In the genomic region with DNA sequence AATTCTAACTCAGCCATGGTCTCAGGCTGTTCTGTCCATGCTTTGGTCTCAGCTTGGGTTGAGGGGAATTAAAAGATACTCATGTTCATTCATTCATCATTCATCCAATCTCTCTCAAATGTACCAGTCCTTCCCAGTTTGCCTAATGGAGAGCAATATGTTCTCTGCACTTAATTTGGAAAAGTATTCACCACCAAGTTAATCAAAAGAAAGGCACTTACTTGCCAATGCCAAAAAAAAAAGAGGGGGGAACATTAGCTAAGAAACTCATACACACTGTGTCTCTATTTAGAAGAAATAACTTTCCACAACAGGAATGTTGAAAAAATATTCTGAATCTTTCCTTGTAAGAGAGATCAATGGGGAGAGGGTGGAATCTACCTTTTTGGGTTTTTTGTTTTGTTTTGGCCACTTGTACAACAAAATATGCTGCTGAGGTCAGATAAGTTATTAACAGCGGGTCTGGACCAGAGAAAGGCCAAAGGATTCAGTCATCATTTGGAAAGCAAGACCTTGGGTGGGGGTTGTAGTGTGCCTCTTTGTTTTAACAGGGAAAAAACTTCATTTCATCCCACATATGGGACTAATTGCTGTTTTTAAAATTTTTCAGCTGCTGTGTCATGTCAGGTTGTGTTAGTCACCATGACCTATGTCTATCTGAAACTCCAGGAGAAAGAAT, we compare ENCODE assay signal across 13 cellular contexts.
DNase-seq lines count a peak whose midpoint lies in the region; ATAC-seq, FAIRE-seq and TF ChIP-seq lines count a peak whose summit lies in the region.
"Had no signal": no experiment of that assay in that cellular context is flagged by ENCODE, and none has a peak within 500 bp of the region (broad histone marks: within the 10 kb centered on the region; RNA-seq: fewer than 3 reads in every experiment).

No MANE protein-coding gene starts in this region.

- intact Hi-C loops in K562 (cut with micrococcal nuclease), result no loop called here
- intact Hi-C loops in left ventricle myocardium inferior (cut with micrococcal nuclease), result no loop called here

- no peaks in the 10 kb centered on the region for H3K9me3 ChIP-seq in K562 (replicated peaks; ENCODE audit: control insufficient read depth, insufficient read depth, low read depth, low read length)
- H3K9me3 ChIP-seq in left ventricle myocardium inferior (replicated peaks), result no peaks in the 10 kb centered on the region
- H3K9me3 ChIP-seq in BE2C, result no peaks in the 10 kb centered on the region

- no peak overlapping the region for H3K4me3 ChIP-seq in K562
- H3K4me3 ChIP-seq in left ventricle myocardium inferior, result no peak overlapping the region
- H3K4me3 ChIP-seq in BE2C (ENCODE audit: low read depth, low read length), result no peak overlapping the region
- H3K4me3 ChIP-seq: SK-N-MC had no signal

- peaks cover 0 to 4% of the 10 kb centered on the region in 2 experiments; a peak in 1 of 5 replicates for H3K27me3 ChIP-seq in K562 (ENCODE audit: control insufficient read depth in 2 of 2, insufficient read depth in 2 of 2, low read length in 2 of 2)
- H3K27me3 ChIP-seq in left ventricle myocardium inferior (ENCODE audit: low read depth), result no peaks in the 10 kb centered on the region
- H3K27me3 ChIP-seq in BE2C, result no peaks in the 10 kb centered on the region; the same call in 1 of the 2 replicates

- H3K4me2 ChIP-seq in K562 (ENCODE audit: insufficient read depth, low read length), result no peak overlapping the region

- DNase-seq in H54 (ENCODE audit: insufficient read length, low spot score) (peak; percentile 4), K562 (ENCODE audit: extremely low read depth in 1 of 4, low spot score in 3 of 4) (no peak), left ventricle myocardium inferior (no peak), smooth muscle cell of the brain vasculature (ENCODE audit: low read depth, low spot score) (peak; percentile 81), BE2C (no peak), HuH-7.5 (ENCODE audit: low spot score) (no peak), HEK293T (ENCODE audit: extremely low spot score) (no peak)
- DNase-seq: caudate nucleus, DMS153, NCI-H2171, retina had no signal

- no peak overlapping the region for H3K9ac ChIP-seq in K562 (ENCODE audit: insufficient read depth in 1 of 2, low read depth in 2 of 2, low read length in 2 of 2)

- 7% methylated on average over 1 of the region's 1 CpG for WGBS in K562 (ENCODE audit: insufficient coverage, low coverage, missing lambda C conversion rate)

- H2AFZ ChIP-seq in K562 (ENCODE audit: low read depth, low read length), result no peak overlapping the region

- H3K27ac ChIP-seq in K562 (ENCODE audit: extremely low read depth, low read depth, low read length) (no peak overlapping the region), left ventricle myocardium inferior (replicated peaks) (peak overlapping the region; percentile 49)
- H3K27ac ChIP-seq: SK-N-MC had no signal

- BruUV-seq in K562 (replicated peaks; lab: Mats Ljungman, UMichigan), result no TSS peak

- CTCF ChIA-PET in K562 (lab: Yijun Ruan, JAX; ENCODE audit: low intra/inter-chr PET ratio), result no interaction called here
- CTCF ChIA-PET in HEK293T (lab: Yijun Ruan, JAX), result no interaction called here

- H3K9me1 ChIP-seq in K562 (ENCODE audit: control insufficient read depth, insufficient read depth, low read length), result no peaks in the 10 kb centered on the region

- no peaks in the 10 kb centered on the region for H3K79me2 ChIP-seq in K562 (ENCODE audit: control insufficient read depth, insufficient read depth, low read length)

- no peaks in the 10 kb centered on the region for H3K36me3 ChIP-seq in K562 (ENCODE audit: control insufficient read depth, insufficient read depth, low read length)
- H3K36me3 ChIP-seq in left ventricle myocardium inferior, result peaks cover 66% of the 10 kb centered on the region
- H3K36me3 ChIP-seq in BE2C, result no peaks in the 10 kb centered on the region

- POLR2A ChIA-PET in K562 (lab: Yijun Ruan, JAX) (no interaction called here), HEK293T (lab: Yijun Ruan, JAX) (no interaction called here)

- FAIRE-seq in H54 (lab: Jason Lieb, UNC) (peak; percentile 81), K562 (lab: Jason Lieb, UNC) (peak; percentile 51)

- no peak for TF ChIP-seq EP300 in K562 (IDR thresholded peaks at IDR 0.05; ENCODE audit: low read length)

- TF ChIP-seq POLR2A in H54 (IDR thresholded peaks at IDR 0.05; ENCODE audit: low read depth, low read length) (no peak), K562 (conservative IDR thresholded peaks at IDR 0.05) (no peak)

- in situ Hi-C loops in K562 (cut with MboI), result no loop called here

- H3K4me1 ChIP-seq in K562 (replicated peaks in 1 of 2; ENCODE audit: control insufficient read depth in 2 of 2, insufficient read depth in 2 of 2, low read length in 2 of 2), result no peaks in the 10 kb centered on the region
- H3K4me1 ChIP-seq in left ventricle myocardium inferior, result no peaks in the 10 kb centered on the region
- H3K4me1 ChIP-seq in BE2C, result peaks cover 5% of the 10 kb centered on the region

- no peak for TF ChIP-seq RAD21 in K562 (CRISPR knock-in tag; conservative IDR thresholded peaks at IDR 0.05 in 1 of 2, IDR thresholded peaks at IDR 0.05 in 1 of 2)

- ATAC-seq in K562 (no peak), GM21528 (IDR thresholded peaks at IDR 0.05; ENCODE audit: low FRiP score, unreplicated experiment) (no peak)

- TF ChIP-seq CTCF in K562 (IDR thresholded peaks at IDR 0.05 in 2 of 3, conservative IDR thresholded peaks at IDR 0.05 in 1 of 3; ENCODE audit: insufficient read depth in 2 of 3, low read depth in 1 of 3, low read length in 3 of 3) (no peak), left ventricle myocardium inferior (IDR thresholded peaks at IDR 0.05; ENCODE audit: borderline replicate concordance) (no peak), BE2C (IDR thresholded peaks at IDR 0.05; ENCODE audit: low read depth, low read length) (no peak)

- no peaks in the 10 kb centered on the region for H4K20me1 ChIP-seq in K562 (replicated peaks; ENCODE audit: control insufficient read depth, insufficient read depth, low read length)

TF ChIP-seq in K562, 482 proteins besides CTCF, POLR2A, EP300 and RAD21 (continues in another document):
- TF ChIP-seq JUN (IDR thresholded peaks at IDR 0.05; ENCODE audit: borderline replicate concordance, low read depth, low read length) (no peak), JUN (CRISPR knock-in tag; IDR thresholded peaks at IDR 0.05; ENCODE audit: borderline replicate concordance) (no peak), MTA3 (IDR thresholded peaks at IDR 0.05; ENCODE audit: borderline replicate concordance) (no peak), SIN3A (IDR thresholded peaks at IDR 0.05; ENCODE audit: borderline replicate concordance in 2 of 2, control insufficient read depth in 1 of 2, low read depth in 2 of 2, low read length in 2 of 2) (no peak), ZNF133 (CRISPR knock-in tag; IDR thresholded peaks at IDR 0.05) (no peak), MTA2 (IDR thresholded peaks at IDR 0.05; ENCODE audit: low read depth) (no peak)
- TF ChIP-seq, protein P1, sequence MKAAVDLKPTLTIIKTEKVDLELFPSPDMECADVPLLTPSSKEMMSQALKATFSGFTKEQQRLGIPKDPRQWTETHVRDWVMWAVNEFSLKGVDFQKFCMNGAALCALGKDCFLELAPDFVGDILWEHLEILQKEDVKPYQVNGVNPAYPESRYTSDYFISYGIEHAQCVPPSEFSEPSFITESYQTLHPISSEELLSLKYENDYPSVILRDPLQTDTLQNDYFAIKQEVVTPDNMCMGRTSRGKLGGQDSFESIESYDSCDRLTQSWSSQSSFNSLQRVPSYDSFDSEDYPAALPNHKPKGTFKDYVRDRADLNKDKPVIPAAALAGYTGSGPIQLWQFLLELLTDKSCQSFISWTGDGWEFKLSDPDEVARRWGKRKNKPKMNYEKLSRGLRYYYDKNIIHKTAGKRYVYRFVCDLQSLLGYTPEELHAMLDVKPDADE (conservative IDR thresholded peaks at IDR 0.05; ENCODE audit: control insufficient read depth, low read depth, low read length), result no peak

TF ChIP-seq in HEK293T, 16 proteins besides CTCF, POLR2A, EP300 and RAD21:
- TF ChIP-seq L3MBTL2 (conservative IDR thresholded peaks at IDR 0.05) (no peak), ELF4 (IDR thresholded peaks at IDR 0.05) (no peak), FOXK2 (IDR thresholded peaks at IDR 0.05) (no peak), HDGF (IDR thresholded peaks at IDR 0.05; ENCODE audit: borderline replicate concordance) (no peak), CTBP1 (IDR thresholded peaks at IDR 0.05; ENCODE audit: borderline replicate concordance) (no peak), TARDBP (IDR thresholded peaks at IDR 0.05) (no peak), SP1 (IDR thresholded peaks at IDR 0.05) (no peak), LEF1 (IDR thresholded peaks at IDR 0.05; ENCODE audit: borderline replicate concordance) (no peak), FOXA1 (IDR thresholded peaks at IDR 0.05) (no peak)

Comparison
In these comparisons a context has a peak if more than half of its experiments do, and no peak if none do; other contexts are left out.
1. DNase-seq: peak in H54 (single experiment) and smooth muscle cell of the brain vasculature (single experiment); none in K562 (0 of 4), left ventricle myocardium inferior (single experiment), BE2C (single experiment), HuH-7.5 (single experiment) and HEK293T (single experiment).